In the genomic region with DNA sequence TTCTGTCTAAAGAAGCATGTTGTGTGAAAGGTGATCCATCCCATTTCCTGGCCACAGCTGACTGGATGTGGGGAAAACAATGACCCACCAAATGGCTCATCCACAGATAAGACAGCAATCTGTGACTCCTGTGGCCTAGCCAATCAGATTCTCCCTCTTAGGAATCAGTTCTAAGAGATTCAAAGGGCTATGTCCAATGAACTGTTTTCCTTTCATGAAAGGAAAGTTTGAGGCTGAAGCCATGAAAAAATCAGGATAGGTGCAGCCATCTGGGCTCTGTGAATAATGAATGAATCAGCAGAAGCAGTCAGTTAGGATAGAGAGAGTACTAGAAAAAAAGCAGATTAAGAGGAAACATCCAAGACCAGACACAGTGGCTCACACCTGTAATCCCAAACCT, we compare ENCODE assay signal across 17 cellular contexts.
A peak's percentile ranks its signal among the peaks of the same experiment; 100 is the strongest.
DNase-seq lines count a peak whose midpoint lies in the region; ATAC-seq, FAIRE-seq and TF ChIP-seq lines count a peak whose summit lies in the region.
"Had no signal": no experiment of that assay in that cellular context is flagged by ENCODE, and none has a peak within 500 bp of the region (broad histone marks: within the 10 kb centered on the region; RNA-seq: fewer than 3 reads in every experiment).

No MANE protein-coding gene starts in this region.

- H3K36me3 ChIP-seq in bronchial epithelial cell (ENCODE audit: control insufficient read depth, insufficient read depth, low read length): no peaks in the 10 kb centered on the region
- H3K36me3 ChIP-seq in mesendoderm (ENCODE audit: control insufficient read depth, insufficient read depth, low read length): no peaks in the 10 kb centered on the region
- H3K36me3 ChIP-seq: adrenal gland, MG63, stomach had no signal

- no peaks in the 10 kb centered on the region for H3K79me2 ChIP-seq in mesendoderm (ENCODE audit: control insufficient read depth, insufficient read depth, low read length)

- no peak for ATAC-seq in GM21360 (IDR thresholded peaks at IDR 0.05; ENCODE audit: unreplicated experiment)
- ATAC-seq: naive thymus-derived CD8-positive, alpha-beta T cell had no signal

- no peak overlapping the region for H3K56ac ChIP-seq in mesendoderm (ENCODE audit: low read length)

- no peak overlapping the region for H3K9ac ChIP-seq in mesendoderm (ENCODE audit: low read length)

- no peak overlapping the region for H4K8ac ChIP-seq in mesendoderm (ENCODE audit: low read depth, low read length)

- peak overlapping the region; percentile 71 for H3K4ac ChIP-seq in mesendoderm (ENCODE audit: low read depth, low read length)

- no peak overlapping the region for H2AK5ac ChIP-seq in mesendoderm (ENCODE audit: low read length)

- no peak overlapping the region for H2BK120ac ChIP-seq in mesendoderm (ENCODE audit: low read depth, low read length)

- FAIRE-seq in bronchial epithelial cell (lab: Jason Lieb, UNC): no peak
- FAIRE-seq: G401.6 had no signal

- DNase-seq in DMS53 (lab: John Stamatoyannopoulos, UW) (peak; percentile 31), HT1080 (ENCODE audit: low read depth) (peak; percentile 54), bronchial epithelial cell (ENCODE audit: low read depth) (peak; percentile 80), mesendoderm (peak; percentile 83), SHP77 treated with DMSO at 0.1 percent for 48 hours (lab: John Stamatoyannopoulos, UW) (no peak), activated gamma-delta T cell (lab: John Stamatoyannopoulos, UW) (no peak), NCI-H1092 (lab: John Stamatoyannopoulos, UW) (no peak)
- DNase-seq: dorsolateral prefrontal cortex; MG63; naive thymus-derived CD8-positive, alpha-beta T cell; retina; stomach; SW 1271 had no signal

- no peak overlapping the region for H4K5ac ChIP-seq in mesendoderm (ENCODE audit: low read length)

- no peaks in the 10 kb centered on the region for H3K4me1 ChIP-seq in mesendoderm (ENCODE audit: control insufficient read depth, low read depth, low read length)
- H3K4me1 ChIP-seq: stomach had no signal

- no peaks in the 10 kb centered on the region for H3K79me1 ChIP-seq in mesendoderm (ENCODE audit: low read length)

- no peak overlapping the region for H3K27ac ChIP-seq in mesendoderm (ENCODE audit: low read depth, low read length)
- H3K27ac ChIP-seq: C4-2B, stomach had no signal

- no peak overlapping the region for H3K4me2 ChIP-seq in mesendoderm (ENCODE audit: low read length)

- H3K27me3 ChIP-seq in bronchial epithelial cell (ENCODE audit: control insufficient read depth, insufficient read depth, low read length) (no peaks in the 10 kb centered on the region), mesendoderm (ENCODE audit: insufficient read depth, low read length, poor library complexity) (no peaks in the 10 kb centered on the region)
- H3K27me3 ChIP-seq: adrenal gland, dorsolateral prefrontal cortex, MG63, stomach had no signal

- H3K23ac ChIP-seq in mesendoderm (ENCODE audit: low read length): no peak overlapping the region

- no peak overlapping the region for H3K4me3 ChIP-seq in bronchial epithelial cell (ENCODE audit: low read depth, low read length)
- no peak overlapping the region for H3K4me3 ChIP-seq in mesendoderm (ENCODE audit: low read length)
- H3K4me3 ChIP-seq: adrenal gland, dorsolateral prefrontal cortex, MG63, stomach had no signal

- no peak overlapping the region for H2BK5ac ChIP-seq in mesendoderm (ENCODE audit: low read length)

- no peak for TF ChIP-seq CTCF in bronchial epithelial cell (IDR thresholded peaks at IDR 0.05; ENCODE audit: insufficient read depth, low read length, severe bottlenecking)

- H2BK15ac ChIP-seq in mesendoderm (replicated peaks; ENCODE audit: low read depth): no peak overlapping the region

- peak overlapping the region; percentile 39 for H3K18ac ChIP-seq in mesendoderm (ENCODE audit: low read length)

Comparison
In these comparisons a context has a peak if more than half of its experiments do, and no peak if none do; other contexts are left out.
1. DNase-seq: peak in DMS53 (single experiment), HT1080 (single experiment), bronchial epithelial cell (single experiment) and mesendoderm (single experiment); none in SHP77 treated with DMSO at 0.1 percent for 48 hours (single experiment), activated gamma-delta T cell (single experiment) and NCI-H1092 (single experiment).